In genomic region chr1:39177641-39178040, GRCh38 we compare ENCODE assay signal across 18 cellular contexts. TPM values are rescaled to one million over a fixed set of nuclear protein-coding genes. Genes with fewer than 3 reads are reported as not detected.
DNase-seq lines count a peak whose midpoint lies in the region; ATAC-seq and TF ChIP-seq lines count a peak whose summit lies in the region.
"Had no signal": no experiment of that assay in that cellular context is flagged by ENCODE, and none has a peak within 500 bp of the region (broad histone marks: within the 10 kb centered on the region; RNA-seq: fewer than 3 reads in every experiment).

No MANE protein-coding gene starts in this region.

- H2BK5ac ChIP-seq in mesenchymal stem cell (ENCODE audit: low read depth, low read length, poor library complexity, severe bottlenecking) = peak overlapping the region; percentile 94

- CTCF ChIA-PET in activated naive CD4-positive, alpha-beta T cell treated with anti-CD3 and anti-CD28 coated beads for 36 hours (lab: Charles Lee) = interaction anchor here (0.6 to 1.5 kb wide), 2 partner anchors 15 to 255 kb away, joined by 4 to 5 read pairs; no protein-coding TSS in a partner anchor

- H3K4me2 ChIP-seq in mesenchymal stem cell (ENCODE audit: low read length, poor library complexity, severe bottlenecking) = peak overlapping the region; percentile 37

- H2AK5ac ChIP-seq in mesenchymal stem cell (ENCODE audit: low read length, severe bottlenecking) = peak overlapping the region; percentile 62

- TF ChIP-seq CTCF in breast epithelium (IDR thresholded peaks at IDR 0.05) = no peak
- TF ChIP-seq CTCF in tibial artery (IDR thresholded peaks at IDR 0.05) = no peak
- no peak for TF ChIP-seq CTCF in GM13977 (IDR thresholded peaks at IDR 0.05; ENCODE audit: extremely low read depth, insufficient read depth, missing control alignments)

- no peaks in the 10 kb centered on the region for H3K9me3 ChIP-seq in HUES48 (ENCODE audit: control insufficient read depth, insufficient read depth, low read length)
- H3K9me3 ChIP-seq in breast epithelium = no peaks in the 10 kb centered on the region
- no peaks in the 10 kb centered on the region for H3K9me3 ChIP-seq in mesenchymal stem cell (ENCODE audit: control insufficient read depth, low read length)
- H3K9me3 ChIP-seq in tibial artery = no peaks in the 10 kb centered on the region
- H3K9me3 ChIP-seq: esophagus squamous epithelium, Peyer's patch had no signal

- WGBS in mesenchymal stem cell = 79% methylated on average over 3 of the region's 3 CpGs

- H3K27ac Mint-ChIP-seq in activated naive CD4-positive, alpha-beta T cell treated with anti-CD3 and anti-CD28 coated beads for 36 hours = no peak overlapping the region
- H3K27ac Mint-ChIP-seq: T-helper 1 cell treated with Interleukin-12 subunit alpha and Interleukin-12 subunit beta and Interleukin-4 antibody, amounts not matched to agents 30 μg/mL and 1 μg/mL, for 36 hours had no signal

- H3K79me1 ChIP-seq in mesenchymal stem cell (replicated peaks; ENCODE audit: low read length, poor library complexity, severe bottlenecking) = no peaks in the 10 kb centered on the region

- no peaks in the 10 kb centered on the region for H3K27me3 ChIP-seq in HUES48 (ENCODE audit: control insufficient read depth, insufficient read depth, low read length)
- H3K27me3 ChIP-seq in breast epithelium = no peaks in the 10 kb centered on the region
- H3K27me3 ChIP-seq in mesenchymal stem cell (ENCODE audit: control insufficient read depth in 1 of 2, insufficient read depth in 1 of 2, low read length in 2 of 2) = no peaks in the 10 kb centered on the region
- no peaks in the 10 kb centered on the region for H3K27me3 ChIP-seq in tibial artery
- H3K27me3 ChIP-seq: esophagus squamous epithelium, Peyer's patch had no signal

- H4K91ac ChIP-seq in mesenchymal stem cell (ENCODE audit: low read length) = no peak overlapping the region

- TF ChIP-seq POLR2A in breast epithelium (IDR thresholded peaks at IDR 0.05) = no peak

- no peak overlapping the region for H2AFZ ChIP-seq in mesenchymal stem cell (ENCODE audit: low read depth, low read length)

- H3K4ac ChIP-seq in mesenchymal stem cell (ENCODE audit: low read depth in 1 of 2, low read length in 2 of 2) = no peak overlapping the region

- H2BK120ac ChIP-seq in mesenchymal stem cell (ENCODE audit: low read depth, low read length) = no peak overlapping the region

- H3K36me3 Mint-ChIP-seq in activated naive CD4-positive, alpha-beta T cell treated with anti-CD3 and anti-CD28 coated beads for 36 hours (ENCODE audit: low read depth) = no peaks in the 10 kb centered on the region
- H3K36me3 Mint-ChIP-seq: type B pancreatic cell had no signal

- H3K9me3 Mint-ChIP-seq in activated naive CD4-positive, alpha-beta T cell treated with anti-CD3 and anti-CD28 coated beads for 36 hours = no peaks in the 10 kb centered on the region
- H3K9me3 Mint-ChIP-seq: T-helper 1 cell treated with Interleukin-12 subunit alpha and Interleukin-12 subunit beta and Interleukin-4 antibody, amounts not matched to agents 30 μg/mL and 1 μg/mL, for 36 hours; type B pancreatic cell had no signal

- H3K27ac ChIP-seq in HUES48 (ENCODE audit: low read depth, low read length) (peak overlapping the region; percentile 37), breast epithelium (peak overlapping the region; percentile 8 to 60), mesenchymal stem cell (ENCODE audit: low read length, poor library complexity, severe bottlenecking) (peak overlapping the region; percentile 100), tibial artery (peak overlapping the region; percentile 61 to 70)
- H3K27ac ChIP-seq: C4-2B, esophagus squamous epithelium had no signal

- peaks cover 45% of the 10 kb centered on the region for H3K4me1 ChIP-seq in HUES48 (ENCODE audit: control insufficient read depth, insufficient read depth, low read length)
- peaks cover 5 to 38% of the 10 kb centered on the region in 2 donors for H3K4me1 ChIP-seq in breast epithelium
- peaks cover 13% of the 10 kb centered on the region for H3K4me1 ChIP-seq in mesenchymal stem cell (ENCODE audit: control insufficient read depth, insufficient read depth, low read depth, low read length)
- peaks cover 0 to 71% (median 47%) of the 10 kb centered on the region in 4 donors for H3K4me1 ChIP-seq in tibial artery

- no peaks in the 10 kb centered on the region for H3K4me1 Mint-ChIP-seq in activated naive CD4-positive, alpha-beta T cell treated with anti-CD3 and anti-CD28 coated beads for 36 hours (ENCODE audit: low read depth)

- intact Hi-C loops in breast epithelium (cut with DNase I; ENCODE audit: low total_unique reads) (no loop called here), tibial artery (cut with DNase I; ENCODE audit: low total_unique reads) (no loop called here)
- intact Hi-C loops in activated naive CD4-positive, alpha-beta T cell treated with anti-CD3 and anti-CD28 coated beads for 36 hours (cut with micrococcal nuclease) = no loop called here

- H3K4me3 Mint-ChIP-seq in activated naive CD4-positive, alpha-beta T cell treated with anti-CD3 and anti-CD28 coated beads for 36 hours = no peak overlapping the region
- H3K4me3 Mint-ChIP-seq: T-helper 1 cell treated with Interleukin-12 subunit alpha and Interleukin-12 subunit beta and Interleukin-4 antibody, amounts not matched to agents 30 μg/mL and 1 μg/mL, for 36 hours had no signal

- H3K36me3 ChIP-seq in HUES48 (ENCODE audit: control insufficient read depth, insufficient read depth, low read length) = no peaks in the 10 kb centered on the region
- H3K36me3 ChIP-seq in breast epithelium = no peaks in the 10 kb centered on the region
- no peaks in the 10 kb centered on the region for H3K36me3 ChIP-seq in mesenchymal stem cell (ENCODE audit: control insufficient read depth in 1 of 2, insufficient read depth in 2 of 2, low read depth in 1 of 2, low read length in 2 of 2)
- H3K36me3 ChIP-seq in tibial artery = no peaks in the 10 kb centered on the region
- H3K36me3 ChIP-seq: esophagus squamous epithelium, Peyer's patch had no signal

- no peak overlapping the region for H3K9ac ChIP-seq in HUES48 (ENCODE audit: low read depth, low read length)
- H3K9ac ChIP-seq in mesenchymal stem cell (ENCODE audit: low read length) = no peak overlapping the region

- H3K14ac ChIP-seq in mesenchymal stem cell (ENCODE audit: low read length in 2 of 2) = no peak overlapping the region

- no peak for DNase-seq in breast epithelium (ENCODE audit: low spot score in 2 of 2)
- peak; percentile 64 for DNase-seq in mesenchymal stem cell
- DNase-seq in tibial artery = no peak
- no peak for DNase-seq in GM13977 (ENCODE audit: low spot score)
- no peak for DNase-seq in germinal center (ENCODE audit: low spot score)
- no peak for DNase-seq in activated naive CD4-positive, alpha-beta T cell treated with anti-CD3 and anti-CD28 coated beads for 36 hours
- DNase-seq: activated CD4-positive, CD25-positive, alpha-beta regulatory T cell treated with anti-CD3 and anti-CD28 coated beads, Interleukin-2, amount 50 U/mL, for 72 hours; esophagus squamous epithelium; NCI-H1436 treated with DMSO at 0.1 percent for 48 hours; NCI-H526; Peyer's patch; stimulated activated CD4-positive, alpha-beta T cell treated with anti-CD3 and anti-CD28 coated beads, Interleukin-15, amount 100 ng/mL, for 24 hours had no signal

- no peak overlapping the region for H4K8ac ChIP-seq in mesenchymal stem cell (ENCODE audit: low read length)

- no peak overlapping the region for H3K23ac ChIP-seq in mesenchymal stem cell (ENCODE audit: low read length in 2 of 2)

- no peak overlapping the region for H2BK15ac ChIP-seq in mesenchymal stem cell (ENCODE audit: low read depth, poor library complexity, severe bottlenecking)

- H3K4me3 ChIP-seq in HUES48 (ENCODE audit: low read depth, low read length) (no peak overlapping the region), breast epithelium (no peak overlapping the region), mesenchymal stem cell (ENCODE audit: insufficient read depth in 1 of 2, low read depth in 1 of 2, low read length in 2 of 2) (no peak overlapping the region), tibial artery (no peak overlapping the region)
- H3K4me3 ChIP-seq: esophagus squamous epithelium, K562, Peyer's patch had no signal

- peak overlapping the region; percentile 15 to 91 for H3K18ac ChIP-seq in mesenchymal stem cell (ENCODE audit: low read depth in 1 of 2, low read length in 2 of 2)

- H2BK12ac ChIP-seq in mesenchymal stem cell (ENCODE audit: low read length in 2 of 2) = peak overlapping the region; percentile 8 to 54

- in situ Hi-C loops in GM13977 (cut with MboI; ENCODE audit: low pct_unique_long_range_greater_than_20kb, low sequenced_read_pairs, unreplicated experiment) = no loop called here

- ATAC-seq in GM21723 (IDR thresholded peaks at IDR 0.05; ENCODE audit: unreplicated experiment) = no peak

- H3K27me3 Mint-ChIP-seq in activated naive CD4-positive, alpha-beta T cell treated with anti-CD3 and anti-CD28 coated beads for 36 hours (ENCODE audit: low read depth) = no peaks in the 10 kb centered on the region
- H3K27me3 Mint-ChIP-seq: type B pancreatic cell had no signal

RNA-seq across cellular contexts. Expression of gene MACF1, which starts 26.9 kb away (rescaled TPM):
- total RNA-seq in breast epithelium = 100 to 1,000 TPM; 279 to 350 (median 325) TPM
- polyA plus RNA-seq in mesenchymal stem cell (2013, experiment 1 of 2) = 94.0 TPM
- polyA plus RNA-seq in mesenchymal stem cell (2013, experiment 2 of 2) = 86.1 TPM
- total RNA-seq in activated naive CD4-positive, alpha-beta T cell treated with anti-CD3 and anti-CD28 coated beads for 36 hours = 100 to 1,000 TPM; 174 to 179 TPM

Comparison
In these comparisons a context has a peak if more than half of its experiments do, and no peak if none do; other contexts are left out.
1. H3K27ac ChIP-seq: peak in every context shown above with its lines; median percentile 100 in mesenchymal stem cell; 66 in tibial artery; 37 in HUES48; 34 in breast epithelium.